ENCODE assay signal across 8 cellular contexts in genomic region chr15:28975766-28976179, GRCh38.
DNase-seq lines count a peak whose midpoint lies in the region; ATAC-seq, FAIRE-seq and TF ChIP-seq lines count a peak whose summit lies in the region.

No MANE protein-coding gene starts in this region.

- no peaks in the 10 kb centered on the region for H3K9me1 ChIP-seq in K562 (ENCODE audit: control insufficient read depth, insufficient read depth, low read length)

- peak; percentile 87 to 93 (median 92) for TF ChIP-seq CTCF in K562 (IDR thresholded peaks at IDR 0.05 in 2 of 3, conservative IDR thresholded peaks at IDR 0.05 in 1 of 3; ENCODE audit: insufficient read depth in 2 of 3, low read depth in 1 of 3, low read length in 3 of 3)

- H3K9me3 ChIP-seq in K562 (replicated peaks; ENCODE audit: control insufficient read depth, insufficient read depth, low read depth, low read length), result no peaks in the 10 kb centered on the region

- no peak for TF ChIP-seq EP300 in K562 (IDR thresholded peaks at IDR 0.05; ENCODE audit: low read length)

- WGBS in K562 (ENCODE audit: insufficient coverage, low coverage, missing lambda C conversion rate), result 0% methylated on average over 2 of the region's 2 CpGs

- POLR2A ChIA-PET in K562 (lab: Yijun Ruan, JAX), result no interaction called here

- no peak overlapping the region for H3K27ac ChIP-seq in K562 (ENCODE audit: extremely low read depth, low read depth, low read length)

- no peaks in the 10 kb centered on the region for H3K36me3 ChIP-seq in K562 (ENCODE audit: control insufficient read depth, insufficient read depth, low read length)

- DNase-seq in NCI-H446 (lab: John Stamatoyannopoulos, UW) (peak; percentile 21 to 53), NCI-H446 treated with DMSO at 0.1 percent for 48 hours (lab: John Stamatoyannopoulos, UW) (no peak), NCI-H1105 (lab: John Stamatoyannopoulos, UW) (peak; percentile 1), UCSD-AML1 (lab: John Stamatoyannopoulos, UW; ENCODE audit: unreplicated experiment) (peak; percentile 41), K562 (ENCODE audit: extremely low read depth in 1 of 4, low spot score in 3 of 4) (peak; percentile 74 to 79 (median 78)), lung microvascular endothelial cell (ENCODE audit: low read depth in 2 of 2) (peak; percentile 62 to 67), T1000 (lab: John Stamatoyannopoulos, UW) (no peak)
- DNase-seq in stimulated activated naive CD8-positive, alpha-beta T cell treated with anti-CD3 and anti-CD28 coated beads, Interleukin-15, Interleukin-2, amounts not matched to agents 100 U/mL and 50 U/mL, for 24 hours, result peak; percentile 80

- no peak overlapping the region for H3K4me3 ChIP-seq in K562

- peak; percentile 70 to 89 for TF ChIP-seq RAD21 in K562 (CRISPR knock-in tag; conservative IDR thresholded peaks at IDR 0.05 in 1 of 2, IDR thresholded peaks at IDR 0.05 in 1 of 2)

- peak; percentile 88 for ATAC-seq in K562
- peak; percentile 59 for ATAC-seq in stimulated activated naive CD8-positive, alpha-beta T cell treated with anti-CD3 and anti-CD28 coated beads, Interleukin-15, Interleukin-2, amounts not matched to agents 100 U/mL and 50 U/mL, for 24 hours

- no peak overlapping the region for H2AFZ ChIP-seq in K562 (ENCODE audit: low read depth, low read length)

- H3K79me2 ChIP-seq in K562 (ENCODE audit: control insufficient read depth, insufficient read depth, low read length), result peaks cover 4% of the 10 kb centered on the region; the same call in 1 of the 3 replicates

- FAIRE-seq in K562 (lab: Jason Lieb, UNC), result peak; percentile 94

- no peak overlapping the region for H3K9ac ChIP-seq in K562 (ENCODE audit: insufficient read depth in 1 of 2, low read depth in 2 of 2, low read length in 2 of 2)

- no peaks in the 10 kb centered on the region for H3K27me3 ChIP-seq in K562 (ENCODE audit: control insufficient read depth in 2 of 2, insufficient read depth in 2 of 2, low read length in 2 of 2)

- H3K4me2 ChIP-seq in K562 (ENCODE audit: insufficient read depth, low read length), result no peak overlapping the region

- H3K4me1 ChIP-seq in K562 (replicated peaks in 1 of 2; ENCODE audit: control insufficient read depth in 2 of 2, insufficient read depth in 2 of 2, low read length in 2 of 2), result peaks cover 5% of the 10 kb centered on the region in 2 experiments

- peaks cover 3% of the 10 kb centered on the region; the same call in 1 of the 2 replicates for H4K20me1 ChIP-seq in K562 (replicated peaks; ENCODE audit: control insufficient read depth, insufficient read depth, low read length)

- TF ChIP-seq POLR2A in K562 (conservative IDR thresholded peaks at IDR 0.05), result no peak

- no TSS peak for BruUV-seq in K562 (replicated peaks; lab: Mats Ljungman, UMichigan)

- intact Hi-C loops in K562 (cut with micrococcal nuclease), result no loop called here

- CTCF ChIA-PET in K562 (lab: Yijun Ruan, JAX; ENCODE audit: low intra/inter-chr PET ratio), result interaction anchor here (1.3 kb wide), 1 partner anchor 41 kb away, joined by 4 read pairs; no protein-coding TSS in a partner anchor

- in situ Hi-C loops in K562 (cut with MboI), result no loop called here

TF ChIP-seq in K562, 482 proteins besides CTCF, POLR2A, EP300 and RAD21 (continues in another document):
- no peak for TF ChIP-seq ZBTB17 (CRISPR knock-in tag; IDR thresholded peaks at IDR 0.05)
- no peak for TF ChIP-seq MED1 (CRISPR knock-in tag; IDR thresholded peaks at IDR 0.05; ENCODE audit: borderline replicate concordance)
- TF ChIP-seq SP1 (CRISPR knock-in tag; IDR thresholded peaks at IDR 0.05), result no peak
- no peak for TF ChIP-seq NCOR1 (IDR thresholded peaks at IDR 0.05)
- no peak for TF ChIP-seq BRD4 (IDR thresholded peaks at IDR 0.05)
- no peak for TF ChIP-seq KDM4B (IDR thresholded peaks at IDR 0.05; ENCODE audit: borderline replicate concordance in 2 of 2, low read depth in 1 of 2)
- TF ChIP-seq ATF7 (IDR thresholded peaks at IDR 0.05), result 0 out of 2 replicates have a peak, but pooled peaks have one; percentile 17
- peak in 1 of 3 experiments; percentile 41 for TF ChIP-seq YY1 (IDR thresholded peaks at IDR 0.05; ENCODE audit: borderline replicate concordance in 1 of 3, control insufficient read depth in 1 of 3, extremely low read depth in 1 of 3, insufficient read depth in 3 of 3, insufficient read length in 1 of 3, insufficient replicate concordance in 2 of 3, low read depth in 1 of 3, low read length in 2 of 3)
- no peak for TF ChIP-seq ZNF695 (CRISPR knock-in tag; IDR thresholded peaks at IDR 0.05)
- no peak for TF ChIP-seq ZNF384 (IDR thresholded peaks at IDR 0.05; ENCODE audit: low read depth, low read length)
- peak; percentile 26; the same call in 1 of the 2 replicates for TF ChIP-seq KLF16 (IDR thresholded peaks at IDR 0.05)
- TF ChIP-seq ZSCAN29 (IDR thresholded peaks at IDR 0.05), result peak; percentile 52; the same call in 1 of the 2 replicates
- peak; percentile 62 for TF ChIP-seq CC2D1A (IDR thresholded peaks at IDR 0.05)
- TF ChIP-seq FOXM1 (IDR thresholded peaks at IDR 0.05; ENCODE audit: low read depth), result 0 out of 2 replicates have a peak, but pooled peaks have one; percentile 25
- no peak for TF ChIP-seq FOXM1 (CRISPR knock-in tag; IDR thresholded peaks at IDR 0.05; ENCODE audit: low read depth)
- TF ChIP-seq DEAF1 (CRISPR knock-in tag; IDR thresholded peaks at IDR 0.05), result peak; percentile 60
- TF ChIP-seq ZNF655 (CRISPR knock-in tag; IDR thresholded peaks at IDR 0.05), result no peak
- no peak for TF ChIP-seq SMARCC2 (IDR thresholded peaks at IDR 0.05; ENCODE audit: low read depth)
- no peak for TF ChIP-seq CEBPG (CRISPR knock-in tag; IDR thresholded peaks at IDR 0.05)
- TF ChIP-seq CEBPG (tag; conservative IDR thresholded peaks at IDR 0.05 in 1 of 2, IDR thresholded peaks at IDR 0.05 in 1 of 2), result peak in 1 of 2 experiments; percentile 66; a peak in 2 of 4 replicates
- TF ChIP-seq CEBPB (tag; IDR thresholded peaks at IDR 0.05), result peak; percentile 39; the same call in 1 of the 2 replicates
- TF ChIP-seq CTCFL (IDR thresholded peaks at IDR 0.05; ENCODE audit: borderline replicate concordance, insufficient read depth, low read depth, low read length, poor library complexity, severe bottlenecking), result peak; percentile 52
- TF ChIP-seq CTBP1 (IDR thresholded peaks at IDR 0.05; ENCODE audit: borderline replicate concordance), result peak; percentile 32; the same call in 1 of the 2 replicates
- TF ChIP-seq PRMT5 (CRISPR knock-in tag; IDR thresholded peaks at IDR 0.05), result no peak
- TF ChIP-seq, protein P1, sequence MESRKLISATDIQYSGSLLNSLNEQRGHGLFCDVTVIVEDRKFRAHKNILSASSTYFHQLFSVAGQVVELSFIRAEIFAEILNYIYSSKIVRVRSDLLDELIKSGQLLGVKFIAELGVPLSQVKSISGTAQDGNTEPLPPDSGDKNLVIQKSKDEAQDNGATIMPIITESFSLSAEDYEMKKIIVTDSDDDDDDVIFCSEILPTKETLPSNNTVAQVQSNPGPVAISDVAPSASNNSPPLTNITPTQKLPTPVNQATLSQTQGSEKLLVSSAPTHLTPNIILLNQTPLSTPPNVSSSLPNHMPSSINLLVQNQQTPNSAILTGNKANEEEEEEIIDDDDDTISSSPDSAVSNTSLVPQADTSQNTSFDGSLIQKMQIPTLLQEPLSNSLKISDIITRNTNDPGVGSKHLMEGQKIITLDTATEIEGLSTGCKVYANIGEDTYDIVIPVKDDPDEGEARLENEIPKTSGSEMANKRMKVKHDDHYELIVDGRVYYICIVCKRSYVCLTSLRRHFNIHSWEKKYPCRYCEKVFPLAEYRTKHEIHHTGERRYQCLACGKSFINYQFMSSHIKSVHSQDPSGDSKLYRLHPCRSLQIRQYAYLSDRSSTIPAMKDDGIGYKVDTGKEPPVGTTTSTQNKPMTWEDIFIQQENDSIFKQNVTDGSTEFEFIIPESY (CRISPR knock-in tag; IDR thresholded peaks at IDR 0.05), result 0 out of 2 replicates have a peak, but pooled peaks have one; percentile 15

Comparison
In these comparisons a context has a peak if more than half of its experiments do, and no peak if none do; other contexts are left out.
1. DNase-seq: peak in NCI-H446 (2 of 2), NCI-H1105 (single experiment), UCSD-AML1 (single experiment), K562 (4 of 4), lung microvascular endothelial cell (2 of 2) and stimulated activated naive CD8-positive, alpha-beta T cell treated with anti-CD3 and anti-CD28 coated beads, Interleukin-15, Interleukin-2, amounts not matched to agents 100 U/mL and 50 U/mL, for 24 hours (single experiment); none in NCI-H446 treated with DMSO at 0.1 percent for 48 hours (single experiment) and T1000 (single experiment).